In genomic region chr6:127120109-127120786, GRCh38 we compare ENCODE assay signal across 8 cellular contexts. TPM values are rescaled to one million over a fixed set of nuclear protein-coding genes. Genes with fewer than 3 reads are reported as not detected.
DNase-seq lines count a peak whose midpoint lies in the region; TF ChIP-seq lines count a peak whose summit lies in the region.

No MANE protein-coding gene starts in this region.

- H3K4me1 Mint-ChIP-seq in activated T-helper 1 cell treated with anti-CD3 and anti-CD28 coated beads, Interleukin-12 subunit alpha, Interleukin-12 subunit beta, Interleukin-2, Interleukin-4 antibody, amounts not matched to agents 30 ng/mL and 10 ng/mL and 1 ng/mL, durations not matched to agents 14 hours and 24 hours and 36 hours (ENCODE audit: low read depth): peaks cover 12% of the 10 kb centered on the region

- WGBS in liver: 5% methylated on average over 34 of the region's 34 CpGs

- H3K36me3 ChIP-seq in H7 (replicated peaks; ENCODE audit: control insufficient read depth, insufficient read depth, low read length) (no peaks in the 10 kb centered on the region), liver (ENCODE audit: control insufficient read depth in 4 of 4, insufficient read depth in 3 of 4, low read depth in 1 of 4, low read length in 3 of 4) (no peaks in the 10 kb centered on the region), uterus (no peaks in the 10 kb centered on the region)

- no peaks in the 10 kb centered on the region for H3K9me3 ChIP-seq in liver (ENCODE audit: control insufficient read depth in 4 of 4, low read length in 3 of 4)
- H3K9me3 ChIP-seq in uterus: no peaks in the 10 kb centered on the region

- no peak for TF ChIP-seq RAD21 in liver (IDR thresholded peaks at IDR 0.05)

- no peak for TF ChIP-seq POLR2A in uterus (IDR thresholded peaks at IDR 0.05)

- DNase-seq in GM10266 (ENCODE audit: extremely low spot score) (peak; percentile 22), H7 (peak; percentile 52), uterus (peak; percentile 29 to 31), GDM1 (lab: John Stamatoyannopoulos, UW) (no peak), NCI-H526 treated with DMSO at 0.1 percent for 48 hours (lab: John Stamatoyannopoulos, UW) (no peak)
- DNase-seq in activated T-helper 1 cell treated with anti-CD3 and anti-CD28 coated beads, Interleukin-12 subunit alpha, Interleukin-12 subunit beta, Interleukin-2, Interleukin-4 antibody, amounts not matched to agents 30 ng/mL and 10 ng/mL and 1 ng/mL, durations not matched to agents 14 hours and 24 hours and 36 hours (ENCODE audit: low spot score): no peak
- no peak for DNase-seq in stimulated activated CD4-positive, alpha-beta T cell treated with anti-CD3 and anti-CD28 coated beads, Interleukin-4, amount 100 ng/mL, for 24 hours

- intact Hi-C loops in activated T-helper 1 cell treated with anti-CD3 and anti-CD28 coated beads, Interleukin-12 subunit alpha, Interleukin-12 subunit beta, Interleukin-2, Interleukin-4 antibody, amounts not matched to agents 30 ng/mL and 10 ng/mL and 1 ng/mL, durations not matched to agents 14 hours and 24 hours and 36 hours (cut with micrococcal nuclease): loop anchor here (5.0 to 10.0 kb wide), 2 partner anchors 147 to 425 kb away; partner anchors contain the start of gene RNF146
- intact Hi-C loops in uterus (cut with DNase I; ENCODE audit: low total_unique reads): no loop called here

- peaks cover 10 to 29% (median 20%) of the 10 kb centered on the region in 4 donors for H3K4me1 ChIP-seq in liver (ENCODE audit: control insufficient read depth in 4 of 4, insufficient read depth in 4 of 4, low read length in 3 of 4)
- H3K4me1 ChIP-seq in uterus: no peaks in the 10 kb centered on the region

- no peaks in the 10 kb centered on the region for H3K9me3 Mint-ChIP-seq in activated T-helper 1 cell treated with anti-CD3 and anti-CD28 coated beads, Interleukin-12 subunit alpha, Interleukin-12 subunit beta, Interleukin-2, Interleukin-4 antibody, amounts not matched to agents 30 ng/mL and 10 ng/mL and 1 ng/mL, durations not matched to agents 14 hours and 24 hours and 36 hours

- H3K27me3 ChIP-seq in H7 (ENCODE audit: control insufficient read depth, insufficient read depth, low read length) (peaks cover 54% of the 10 kb centered on the region), liver (ENCODE audit: control insufficient read depth in 4 of 4, insufficient read depth in 4 of 4, low read length in 3 of 4) (peaks cover 2 to 21% (median 5%) of the 10 kb centered on the region in 4 donors), uterus (no peaks in the 10 kb centered on the region)

- H3K36me3 Mint-ChIP-seq in activated T-helper 1 cell treated with anti-CD3 and anti-CD28 coated beads, Interleukin-12 subunit alpha, Interleukin-12 subunit beta, Interleukin-2, Interleukin-4 antibody, amounts not matched to agents 30 ng/mL and 10 ng/mL and 1 ng/mL, durations not matched to agents 14 hours and 24 hours and 36 hours (ENCODE audit: low read depth): no peaks in the 10 kb centered on the region

- H3K27ac ChIP-seq in liver (ENCODE audit: low read depth in 1 of 2, low read length in 2 of 2): peak overlapping the region in 1 of 2 donors; percentile 7
- H3K27ac ChIP-seq in uterus: peak overlapping the region; percentile 91 to 95

- H3K4me3 Mint-ChIP-seq in activated T-helper 1 cell treated with anti-CD3 and anti-CD28 coated beads, Interleukin-12 subunit alpha, Interleukin-12 subunit beta, Interleukin-2, Interleukin-4 antibody, amounts not matched to agents 30 ng/mL and 10 ng/mL and 1 ng/mL, durations not matched to agents 14 hours and 24 hours and 36 hours: peak overlapping the region; percentile 72

- H3K9ac ChIP-seq in liver (ENCODE audit: low read depth in 1 of 2, low read length in 2 of 2): no peak overlapping the region

- TF ChIP-seq CTCF in GM10266 (IDR thresholded peaks at IDR 0.05; ENCODE audit: control insufficient read depth, insufficient read depth, low read depth, missing control alignments): no peak
- no peak for TF ChIP-seq CTCF in liver (IDR thresholded peaks at IDR 0.05; ENCODE audit: low read depth, low read length, missing input control)
- TF ChIP-seq CTCF in uterus (IDR thresholded peaks at IDR 0.05): no peak

- H3K27ac Mint-ChIP-seq in activated T-helper 1 cell treated with anti-CD3 and anti-CD28 coated beads, Interleukin-12 subunit alpha, Interleukin-12 subunit beta, Interleukin-2, Interleukin-4 antibody, amounts not matched to agents 30 ng/mL and 10 ng/mL and 1 ng/mL, durations not matched to agents 14 hours and 24 hours and 36 hours: no peak overlapping the region

- peaks cover 66% of the 10 kb centered on the region for H3K27me3 Mint-ChIP-seq in activated T-helper 1 cell treated with anti-CD3 and anti-CD28 coated beads, Interleukin-12 subunit alpha, Interleukin-12 subunit beta, Interleukin-2, Interleukin-4 antibody, amounts not matched to agents 30 ng/mL and 10 ng/mL and 1 ng/mL, durations not matched to agents 14 hours and 24 hours and 36 hours (ENCODE audit: insufficient read depth)

- H3K4me3 ChIP-seq in H7 (ENCODE audit: insufficient read depth, low read depth, low read length) (peak overlapping the region; percentile 59; the same call in 1 of the 2 replicates), liver (ENCODE audit: low read depth in 1 of 3, low read length in 3 of 3) (peak overlapping the region in 2 of 3 donors; percentile 29 to 70), uterus (peak overlapping the region; percentile 50 to 61)

TF ChIP-seq in liver, 16 proteins besides CTCF, POLR2A, EP300 and RAD21:
- TF ChIP-seq YY1 (IDR thresholded peaks at IDR 0.05): no peak
- TF ChIP-seq RXRA (IDR thresholded peaks at IDR 0.05): no peak

RNA-seq across cellular contexts. Expression of gene RSPO3, which starts 1.8 kb away (rescaled TPM):
- not detected in 2 replicates for total RNA-seq in H7 (2014; rRNA removed; shearing (Covaris generic))
- total RNA-seq in activated T-helper 1 cell treated with anti-CD3 and anti-CD28 coated beads, Interleukin-12 subunit alpha, Interleukin-12 subunit beta, Interleukin-2, Interleukin-4 antibody, amounts not matched to agents 30 ng/mL and 10 ng/mL and 1 ng/mL, durations not matched to agents 14 hours and 24 hours and 36 hours: not detected in 2 replicates
- total RNA-seq in liver (1 to 10 TPM; 1.4 to 1.6 TPM), uterus (10 to 100 TPM; 23.5 to 70.6 (median 45.0) TPM)
- polyA plus RNA-seq in liver: 1 to 10 TPM; 1.6 to 3.5 TPM

Comparison
In these comparisons a context has a peak if more than half of its experiments do, and no peak if none do; other contexts are left out.
1. DNase-seq: peak in GM10266 (single experiment), H7 (single experiment) and uterus (2 of 2); none in activated T-helper 1 cell treated with anti-CD3 and anti-CD28 coated beads, Interleukin-12 subunit alpha, Interleukin-12 subunit beta, Interleukin-2, Interleukin-4 antibody, amounts not matched to agents 30 ng/mL and 10 ng/mL and 1 ng/mL, durations not matched to agents 14 hours and 24 hours and 36 hours (single experiment), GDM1 (single experiment), stimulated activated CD4-positive, alpha-beta T cell treated with anti-CD3 and anti-CD28 coated beads, Interleukin-4, amount 100 ng/mL, for 24 hours (single experiment) and NCI-H526 treated with DMSO at 0.1 percent for 48 hours (single experiment).
2. RNA of gene RSPO3, which starts 1.8 kb away (total RNA-seq): 23.5 to 70.6 TPM in uterus; 1.4 to 1.6 TPM in liver, not detected in activated T-helper 1 cell treated with anti-CD3 and anti-CD28 coated beads, Interleukin-12 subunit alpha, Interleukin-12 subunit beta, Interleukin-2, Interleukin-4 antibody, amounts not matched to agents 30 ng/mL and 10 ng/mL and 1 ng/mL, durations not matched to agents 14 hours and 24 hours and 36 hours and not detected in H7; every median in the first group is over 4 times any median in the second.
3. Peak in every context shown above with its lines, with median percentiles within 50 percentile points of each other: H3K4me3 ChIP-seq.